8 cellular contexts compared by ENCODE assay signal in the genomic region with DNA sequence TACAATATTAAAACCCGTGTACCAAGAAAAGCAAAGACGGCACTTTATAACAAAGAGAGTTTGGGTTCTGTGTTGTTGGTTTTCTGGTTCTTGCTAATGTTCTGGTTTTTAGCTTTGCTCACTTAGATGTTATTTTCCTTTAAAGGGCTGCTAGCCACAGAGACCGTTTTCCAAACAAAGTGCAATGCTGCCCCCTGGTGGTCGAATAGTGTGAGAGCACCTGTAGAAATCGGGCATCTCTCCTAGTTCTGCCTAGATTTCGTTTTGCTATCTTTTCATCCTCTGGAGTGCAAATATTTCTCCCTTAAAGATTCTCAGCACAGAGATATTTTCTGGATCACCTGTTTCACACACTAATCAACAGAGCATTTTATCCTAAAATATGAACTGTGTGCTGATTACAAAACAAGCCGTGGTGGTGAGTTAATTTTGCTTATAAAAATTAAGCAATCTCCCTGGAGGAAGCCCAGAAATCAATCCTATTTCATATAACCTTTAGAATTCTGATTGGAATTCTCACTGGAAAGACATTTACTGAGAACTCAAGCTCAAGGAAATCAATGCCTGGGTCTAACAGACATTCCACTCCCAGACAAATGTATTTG.
DNase-seq lines count a peak whose midpoint lies in the region; ATAC-seq and TF ChIP-seq lines count a peak whose summit lies in the region.

No MANE protein-coding gene starts in this region.

- H3K27me3 ChIP-seq in adrenal gland (peaks cover 12% of the 10 kb centered on the region), heart left ventricle (peaks cover 0 to 4% (median 0%) of the 10 kb centered on the region in 9 donors)

- DNase-seq in NCI-H1105 (lab: John Stamatoyannopoulos, UW) = peak; percentile 55
- peak; percentile 47 for DNase-seq in T follicular helper cell (ENCODE audit: low read depth)
- DNase-seq in adrenal gland = peak; percentile 67 to 93 (median 82)
- DNase-seq in heart left ventricle = peak; percentile 69 to 83 (median 76)
- no peak for DNase-seq in retinal pigment epithelial cell (ENCODE audit: low read depth)

- H3K9me3 ChIP-seq in adrenal gland (replicated peaks in 1 of 3) (no peaks in the 10 kb centered on the region), heart left ventricle (peaks cover 0 to 11% (median 0%) of the 10 kb centered on the region in 12 donors)

- TF ChIP-seq POLR2A in adrenal gland (IDR thresholded peaks at IDR 0.05) = no peak
- no peak for TF ChIP-seq POLR2A in heart left ventricle (IDR thresholded peaks at IDR 0.05)

- TF ChIP-seq CTCF in GM12875 (IDR thresholded peaks at IDR 0.05; ENCODE audit: borderline replicate concordance, insufficient read depth, low read depth, low read length) (peak; percentile 68), adrenal gland (IDR thresholded peaks at IDR 0.05) (peak; percentile 75 to 98 (median 90)), heart left ventricle (IDR thresholded peaks at IDR 0.05) (peak; percentile 85 to 99 (median 93)), retinal pigment epithelial cell (conservative IDR thresholded peaks at IDR 0.05; ENCODE audit: low read depth, low read length) (peak; percentile 80)

- H3K4me3 ChIP-seq in GM12875 (ENCODE audit: low read depth, low read length) (no peak overlapping the region), adrenal gland (no peak overlapping the region), heart left ventricle (no peak overlapping the region), retinal pigment epithelial cell (ENCODE audit: low read length) (no peak overlapping the region)

- intact Hi-C loops in adrenal gland (cut with DNase I) = loop anchor here in 1 of 2 donors (5.0 to 10.0 kb wide), 2 partner anchors 184 to 644 kb away; no protein-coding TSS in a partner anchor
- intact Hi-C loops in heart left ventricle (cut with DNase I) = loop anchor here in 9 of 10 donors (1.0 to 10.0 kb wide), 20 partner anchors 184 to 1559 kb away; no protein-coding TSS in a partner anchor

- H3K4me1 ChIP-seq in adrenal gland (replicated peaks in 1 of 2) (no peaks in the 10 kb centered on the region), heart left ventricle (peaks cover 0 to 16% (median 0%) of the 10 kb centered on the region in 12 donors)

- ATAC-seq in HG02610 (IDR thresholded peaks at IDR 0.05; ENCODE audit: unreplicated experiment) (peak; percentile 75), heart left ventricle (peak in 3 of 4 donors; percentile 62 to 70 (median 63)), GM19328 (IDR thresholded peaks at IDR 0.05; ENCODE audit: unreplicated experiment) (no peak)

- H3K36me3 ChIP-seq in adrenal gland (replicated peaks in 1 of 2) (no peaks in the 10 kb centered on the region), heart left ventricle (no peaks in the 10 kb centered on the region)

- no peak overlapping the region for H3K27ac ChIP-seq in adrenal gland
- no peak overlapping the region for H3K27ac ChIP-seq in heart left ventricle

- 8 to 12% (median 10%) methylated on average over 7 of the region's 7 CpGs for WGBS in adrenal gland, 4 donors
- WGBS in heart left ventricle, 4 donors = 9 to 15% (median 13%) methylated on average over 7 of the region's 7 CpGs
